Comparison of ENCODE assay signal across 22 cellular contexts in genomic region chr3:141202682-141203081, GRCh38. TPM values are rescaled to one million over a fixed set of nuclear protein-coding genes. Genes with fewer than 3 reads are reported as not detected.
DNase-seq lines count a peak whose midpoint lies in the region; ATAC-seq, FAIRE-seq and TF ChIP-seq lines count a peak whose summit lies in the region.
"Had no signal": no experiment of that assay in that cellular context is flagged by ENCODE, and none has a peak within 500 bp of the region (broad histone marks: within the 10 kb centered on the region; RNA-seq: fewer than 3 reads in every experiment).

No MANE protein-coding gene starts in this region.

- DNase-seq in K562 (ENCODE audit: extremely low read depth in 1 of 4, low spot score in 3 of 4) (no peak), DMS79 treated with DMSO at 0.1 percent for 48 hours (lab: John Stamatoyannopoulos, UW) (no peak)
- DNase-seq: 8988T; ACHN; AML-193; BE2C; Calu3; CD4-positive, alpha-beta T cell; CD8-positive, alpha-beta memory T cell; DMS53; DND-41; H9 had no signal

- H3K9me3 ChIP-seq in K562 (replicated peaks; ENCODE audit: control insufficient read depth, insufficient read depth, low read depth, low read length) = no peaks in the 10 kb centered on the region
- H3K9me3 ChIP-seq in parathyroid adenoma (ENCODE audit: control insufficient read depth, low read length) = no peaks in the 10 kb centered on the region
- H3K9me3 ChIP-seq: A549; BE2C; BLaER1 treated with 17β-estradiol and CSF1 and Interleukin-3, amounts not matched to agents 10 nM and 100 nM had no signal

- POLR2A ChIA-PET in K562 (lab: Yijun Ruan, JAX) = interaction anchor here (0.6 kb wide), 1 partner anchor 41 kb away, joined by 4 read pairs; no protein-coding TSS in a partner anchor

- H4K20me1 ChIP-seq in K562 (replicated peaks; ENCODE audit: control insufficient read depth, insufficient read depth, low read length) = no peaks in the 10 kb centered on the region
- H4K20me1 ChIP-seq: BLaER1 treated with 17β-estradiol and CSF1 and Interleukin-3, amounts not matched to agents 10 nM and 100 nM had no signal

- no peak overlapping the region for H3K4me2 ChIP-seq in K562 (ENCODE audit: insufficient read depth, low read length)
- H3K4me2 ChIP-seq in parathyroid adenoma (ENCODE audit: low read length) = no peak overlapping the region
- H3K4me2 ChIP-seq: A549, GM23338 had no signal

- H3K9ac ChIP-seq in K562 (ENCODE audit: insufficient read depth in 1 of 2, low read depth in 2 of 2, low read length in 2 of 2) (no peak overlapping the region), parathyroid adenoma (no peak overlapping the region)
- H3K9ac ChIP-seq: BLaER1 treated with 17β-estradiol and CSF1 and Interleukin-3, amounts not matched to agents 10 nM and 100 nM had no signal

- H3K27ac ChIP-seq in K562 (ENCODE audit: extremely low read depth, low read depth, low read length) (no peak overlapping the region), parathyroid adenoma (no peak overlapping the region)
- H3K27ac ChIP-seq: A549; BLaER1 treated with 17β-estradiol and CSF1 and Interleukin-3, amounts not matched to agents 10 nM and 100 nM had no signal

- WGBS in K562 (ENCODE audit: insufficient coverage, low coverage, missing lambda C conversion rate) = 0% methylated on average over 4 of the region's 4 CpGs

- CTCF ChIA-PET in K562 (lab: Yijun Ruan, JAX; ENCODE audit: low intra/inter-chr PET ratio) = no interaction called here

- intact Hi-C loops in K562 (cut with micrococcal nuclease) = no loop called here

- H3K36me3 ChIP-seq in K562 (ENCODE audit: control insufficient read depth, insufficient read depth, low read length) (no peaks in the 10 kb centered on the region), parathyroid adenoma (ENCODE audit: control insufficient read depth, insufficient read depth, low read length) (no peaks in the 10 kb centered on the region)
- H3K36me3 ChIP-seq: BE2C; BLaER1 treated with 17β-estradiol and CSF1 and Interleukin-3, amounts not matched to agents 10 nM and 100 nM had no signal

- ATAC-seq in K562 (no peak), HG02642 (IDR thresholded peaks at IDR 0.05; ENCODE audit: poor library complexity, unreplicated experiment) (no peak), GM21528 (IDR thresholded peaks at IDR 0.05; ENCODE audit: low FRiP score, unreplicated experiment) (no peak)
- ATAC-seq: A549, GM23338, HCT116 had no signal

- no peak for FAIRE-seq in K562 (lab: Jason Lieb, UNC)
- FAIRE-seq: A549, G401.6, GM12892 had no signal

- H3K9me1 ChIP-seq in K562 (ENCODE audit: control insufficient read depth, insufficient read depth, low read length) = no peaks in the 10 kb centered on the region

- no peak for TF ChIP-seq EP300 in Ishikawa (IDR thresholded peaks at IDR 0.05; ENCODE audit: borderline replicate concordance)
- no peak for TF ChIP-seq EP300 in K562 (IDR thresholded peaks at IDR 0.05; ENCODE audit: low read length)

- TF ChIP-seq CTCF in K562 (IDR thresholded peaks at IDR 0.05 in 2 of 3, conservative IDR thresholded peaks at IDR 0.05 in 1 of 3; ENCODE audit: insufficient read depth in 2 of 3, low read depth in 1 of 3, low read length in 3 of 3) (no peak), parathyroid adenoma (IDR thresholded peaks at IDR 0.05) (no peak)

- H3K4me1 ChIP-seq in K562 (replicated peaks in 1 of 2; ENCODE audit: control insufficient read depth in 2 of 2, insufficient read depth in 2 of 2, low read length in 2 of 2) = no peaks in the 10 kb centered on the region; a peak in 1 of 5 replicates
- H3K4me1 ChIP-seq in parathyroid adenoma = no peaks in the 10 kb centered on the region
- H3K4me1 ChIP-seq: A549, BE2C had no signal

- H3K79me2 ChIP-seq in K562 (ENCODE audit: control insufficient read depth, insufficient read depth, low read length) (no peaks in the 10 kb centered on the region), parathyroid adenoma (no peaks in the 10 kb centered on the region)

- peak overlapping the region; percentile 38; the same call in 1 of the 2 replicates for H2AFZ ChIP-seq in K562 (ENCODE audit: low read depth, low read length)
- H2AFZ ChIP-seq in parathyroid adenoma = peak overlapping the region; percentile 25
- H2AFZ ChIP-seq: GM23338 had no signal

- H3K27me3 ChIP-seq in K562 (ENCODE audit: control insufficient read depth in 2 of 2, insufficient read depth in 2 of 2, low read length in 2 of 2) (peaks cover 0 to 9% of the 10 kb centered on the region in 2 experiments; a peak in 3 of 5 replicates), parathyroid adenoma (ENCODE audit: control insufficient read depth, insufficient read depth, low read length) (no peaks in the 10 kb centered on the region)
- H3K27me3 ChIP-seq: BE2C; BLaER1 treated with 17β-estradiol and CSF1 and Interleukin-3, amounts not matched to agents 10 nM and 100 nM had no signal

- TF ChIP-seq POLR2A in K562 (conservative IDR thresholded peaks at IDR 0.05) = no peak

- in situ Hi-C loops in K562 (cut with MboI) = no loop called here

- no TSS peak for BruUV-seq in K562 (replicated peaks; lab: Mats Ljungman, UMichigan)

- no peak overlapping the region for H3K4me3 ChIP-seq in K562
- H3K4me3 ChIP-seq in parathyroid adenoma (ENCODE audit: low read depth, low read length) = no peak overlapping the region
- H3K4me3 ChIP-seq: A549; BLaER1 treated with 17β-estradiol and CSF1 and Interleukin-3, amounts not matched to agents 10 nM and 100 nM; GM23338 had no signal

- TF ChIP-seq RAD21 in Ishikawa (IDR thresholded peaks at IDR 0.05; ENCODE audit: low read depth) = no peak
- TF ChIP-seq RAD21 in K562 (CRISPR knock-in tag; conservative IDR thresholded peaks at IDR 0.05 in 1 of 2, IDR thresholded peaks at IDR 0.05 in 1 of 2) = no peak

TF ChIP-seq in Ishikawa, 13 proteins besides CTCF, POLR2A, EP300 and RAD21 (continues in another document):
- TF ChIP-seq TCF12 (IDR thresholded peaks at IDR 0.05; ENCODE audit: low read depth) = no peak

TF ChIP-seq in K562, 482 proteins besides CTCF, POLR2A, EP300 and RAD21:
- TF ChIP-seq TOE1 (IDR thresholded peaks at IDR 0.05; ENCODE audit: borderline replicate concordance) (peak; percentile 33; the same call in 1 of the 2 replicates), TOE1 (CRISPR knock-in tag; IDR thresholded peaks at IDR 0.05; ENCODE audit: borderline replicate concordance, low read depth) (no peak), USF2 (CRISPR knock-in tag; IDR thresholded peaks at IDR 0.05) (peak; percentile 39), TFE3 (CRISPR knock-in tag; IDR thresholded peaks at IDR 0.05) (peak; percentile 94), RAD51 (IDR thresholded peaks at IDR 0.05; ENCODE audit: borderline replicate concordance, low read depth) (peak; percentile 52; the same call in 1 of the 2 replicates), E2F3 (CRISPR knock-in tag; IDR thresholded peaks at IDR 0.05) (no peak)

RNA-seq across cellular contexts. Expression of gene PXYLP1, which starts 28.9 kb away (rescaled TPM):
- total RNA-seq in K562 (2011; cell fraction: chromatin; rRNA removed; ENCODE audit: low replicate concordance) = 2.6 and 4.2 TPM in 2 replicates
- 1.2 and 2.4 TPM in 2 replicates for total RNA-seq in K562 (2011; cell fraction: nucleolus; rRNA removed)
- 3.6 and 3.7 TPM in 2 replicates for total RNA-seq in K562 (2011; cell fraction: nucleoplasm; rRNA removed)
- total RNA-seq in K562 (2014; rRNA removed) (0.98 and 1.1 TPM in 2 replicates), K562 (2014; rRNA removed; fragmentation: Illumina TruSeq; extraction: Trizol) (1.5 and 1.6 TPM in 2 replicates), K562 (2015; rRNA removed; fragmentation: Illumina TruSeq; extraction: Trizol) (0.98 and 1.0 TPM in 2 replicates), K562 (2021) (1.3 and 1.7 TPM in 2 replicates)
- polyA plus RNA-seq in K562 (2011; rRNA removed) (1.6 and 2.7 TPM in 2 replicates), K562 (2014; fragmentation: Illumina TruSeq; extraction: Trizol) (1.3 and 1.9 TPM in 2 replicates), K562 (2014; fragmentation: Nextera tagmentation; extraction: Ambion mirVana) (1 to 10 TPM in 1 of 2 experiments, under 1 TPM in 1; 0.80 to 1.1 TPM), K562 (2014; rRNA removed) (1.5 and 2.9 TPM in 2 replicates)
- 1.1 and 2.9 TPM in 2 replicates for polyA plus RNA-seq in K562 (2011; cell fraction: cytosol; rRNA removed)
- polyA plus RNA-seq in K562 (2011; cell fraction: nucleus; rRNA removed) = 2.8 and 5.7 TPM in 2 replicates
- polyA plus RNA-seq in K562 (2012) = 1.7 and 2.0 TPM in 2 replicates
- polyA minus RNA-seq in K562 (2011; rRNA and poly(A)+ RNA removed) = 1.3 and 5.2 TPM in 2 replicates
- 1.2 and 1.3 TPM in 2 replicates for polyA minus RNA-seq in K562 (2011; cell fraction: cytosol; rRNA and poly(A)+ RNA removed)
- 2.0 and 2.3 TPM in 2 replicates for polyA minus RNA-seq in K562 (2011; cell fraction: nucleus; rRNA and poly(A)+ RNA removed)
